ENCODE assay signal across 17 cellular contexts in the genomic region with DNA sequence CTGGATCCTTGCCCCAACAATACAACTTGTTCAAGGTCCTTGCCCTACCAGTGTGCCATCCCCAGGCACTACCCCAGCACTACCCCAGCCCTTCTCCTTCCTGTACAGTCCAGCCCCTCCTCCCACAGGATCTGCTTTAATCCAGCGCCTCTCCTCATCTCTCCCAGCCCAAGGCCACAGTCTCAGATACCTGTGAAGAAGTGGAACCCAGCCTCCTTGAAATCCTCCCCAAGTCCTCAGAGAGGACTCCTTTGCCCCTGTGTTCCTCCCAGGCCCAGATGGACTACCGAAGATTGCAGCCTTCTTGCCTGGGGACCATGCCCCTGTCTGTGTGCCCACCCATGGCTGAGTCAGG. TPM values are rescaled to one million over a fixed set of nuclear protein-coding genes. Genes with fewer than 3 reads are reported as not detected.
"Had no signal": no experiment of that assay in that cellular context is flagged by ENCODE, and none has a peak within 500 bp of the region (broad histone marks: within the 10 kb centered on the region; RNA-seq: fewer than 3 reads in every experiment).

No MANE protein-coding gene starts in this region.

- DNase-seq: activated CD4-positive, alpha-beta T cell treated with anti-CD3 and anti-CD28 coated beads for 4 hours; activated naive CD4-positive, alpha-beta T cell treated with anti-CD3 and anti-CD28 coated beads, Interleukin-2, amount 50 U/mL, for 16 hours; activated T-cell treated with anti-CD3 and anti-CD28 coated beads for 4 hours; adrenal gland; caudate nucleus; effector CD8-positive, alpha-beta T cell; kidney; naive thymus-derived CD4-positive, alpha-beta T cell; sigmoid colon; stimulated activated naive CD8-positive, alpha-beta T cell treated with anti-CD3 and anti-CD28 coated beads, Interleukin-15, amount 100 ng/mL, for 72 hours; SW 1271; T-helper 9 cell; uterus had no signal

- H3K36me3 ChIP-seq: adrenal gland, gastroesophageal sphincter, sigmoid colon, uterus had no signal

- H3K4me1 ChIP-seq: uterus had no signal

- ATAC-seq: gastroesophageal sphincter; naive thymus-derived CD4-positive, alpha-beta T cell; stimulated activated naive CD8-positive, alpha-beta T cell treated with anti-CD3 and anti-CD28 coated beads, Interleukin-15, amount 100 ng/mL, for 72 hours had no signal

- H3K27me3 ChIP-seq: adrenal gland, gastroesophageal sphincter, sigmoid colon, uterus had no signal

- H3K4me3 ChIP-seq: adrenal gland, coronary artery, gastroesophageal sphincter, sigmoid colon, uterus had no signal

- H3K9me3 Mint-ChIP-seq: naive thymus-derived CD4-positive, alpha-beta T cell; stimulated activated naive CD8-positive, alpha-beta T cell treated with anti-CD3 and anti-CD28 coated beads, Interleukin-15, amount 100 ng/mL, for 72 hours had no signal

- H3K4me3 Mint-ChIP-seq: naive thymus-derived CD4-positive, alpha-beta T cell; stimulated activated naive CD8-positive, alpha-beta T cell treated with anti-CD3 and anti-CD28 coated beads, Interleukin-15, amount 100 ng/mL, for 72 hours had no signal

- H3K27me3 Mint-ChIP-seq: naive thymus-derived CD4-positive, alpha-beta T cell; stimulated activated naive CD8-positive, alpha-beta T cell treated with anti-CD3 and anti-CD28 coated beads, Interleukin-15, amount 100 ng/mL, for 72 hours had no signal

- FAIRE-seq: kidney had no signal

- H3K27ac ChIP-seq: adrenal gland, coronary artery, epithelial cell of prostate, uterus had no signal

- H3K9me3 ChIP-seq: adrenal gland, gastroesophageal sphincter, sigmoid colon, uterus had no signal

RNA-seq across cellular contexts. Expression of gene CDC20, which starts 6.5 kb away (rescaled TPM):
- polyA plus RNA-seq: naive thymus-derived CD4-positive, alpha-beta T cell had no signal

RNA-seq across cellular contexts. Expression of gene MPL, which starts 14.7 kb away (rescaled TPM):
- total RNA-seq: activated CD8-positive, alpha-beta memory T cell treated with anti-CD3 and anti-CD28 coated beads for 36 hours; sigmoid colon had no signal
- polyA plus RNA-seq: naive thymus-derived CD4-positive, alpha-beta T cell; sigmoid colon had no signal
